In the genomic region with DNA sequence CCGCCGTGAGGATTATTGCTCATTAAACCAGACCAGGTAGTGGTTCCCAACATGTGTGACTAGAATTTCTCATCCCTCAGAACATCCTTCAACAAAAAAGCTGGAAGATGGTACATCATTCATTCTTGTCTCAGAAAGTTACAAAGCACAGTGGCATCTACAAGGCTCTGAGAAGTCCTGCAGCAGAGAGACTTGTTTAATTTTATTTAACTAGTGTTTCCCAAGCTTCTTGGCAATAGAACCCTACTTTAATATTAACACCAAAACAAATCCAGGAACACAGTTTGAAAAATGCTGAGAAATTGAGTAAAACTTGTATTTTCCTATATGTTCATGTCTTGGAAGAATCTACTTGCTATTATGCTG, we compare ENCODE assay signal across 16 cellular contexts. TPM values are rescaled to one million over a fixed set of nuclear protein-coding genes. Genes with fewer than 3 reads are reported as not detected.
DNase-seq lines count a peak whose midpoint lies in the region; ATAC-seq and TF ChIP-seq lines count a peak whose summit lies in the region.
"Had no signal": no experiment of that assay in that cellular context is flagged by ENCODE, and none has a peak within 500 bp of the region (broad histone marks: within the 10 kb centered on the region; RNA-seq: fewer than 3 reads in every experiment).

No MANE protein-coding gene starts in this region.

- peaks cover 58% of the 10 kb centered on the region for H3K4me1 ChIP-seq in Karpas-422 (ENCODE audit: low read length)
- H3K4me1 ChIP-seq in neutrophil (ENCODE audit: control insufficient read depth in 1 of 2, insufficient read depth in 1 of 2, low read depth in 1 of 2, low read length in 1 of 2): peaks cover 59 to 71% of the 10 kb centered on the region in 2 experiments
- peaks cover 0 to 13% (median 6%) of the 10 kb centered on the region in 4 donors for H3K4me1 ChIP-seq in tibial artery

- CTCF ChIA-PET in activated CD8-positive, alpha-beta memory T cell treated with anti-CD3 and anti-CD28 coated beads, Interleukin-2, amount 10 ng/mL, durations not matched to agents 7 days and 5 days (lab: Charles Lee): interaction anchor here (1.2 to 2.5 kb wide), 3 partner anchors 27 to 54 kb away, joined by 3 to 13 read pairs (median 4); a partner anchor contains a TSS
- CTCF ChIA-PET in activated CD8-positive, alpha-beta T cell treated with anti-CD3 and anti-CD28 coated beads, Interleukin-2, amount 10 ng/mL, durations not matched to agents 7 days and 5 days (lab: Charles Lee): no interaction called here

- no peak overlapping the region for H3K9ac ChIP-seq in Karpas-422 (ENCODE audit: low read length)
- H3K9ac ChIP-seq: GM23248 had no signal

- H3K27ac Mint-ChIP-seq in activated CD8-positive, alpha-beta memory T cell treated with anti-CD3 and anti-CD28 coated beads, Interleukin-2, amount 10 ng/mL, durations not matched to agents 7 days and 5 days: peak overlapping the region; percentile 52
- H3K27ac Mint-ChIP-seq in activated CD8-positive, alpha-beta T cell treated with anti-CD3 and anti-CD28 coated beads, Interleukin-2, amount 10 ng/mL, durations not matched to agents 7 days and 5 days: peak overlapping the region; percentile 71

- TF ChIP-seq CTCF in neutrophil (IDR thresholded peaks at IDR 0.05) (no peak), tibial artery (IDR thresholded peaks at IDR 0.05) (no peak)

- no peaks in the 10 kb centered on the region for H3K27me3 Mint-ChIP-seq in activated CD8-positive, alpha-beta memory T cell treated with anti-CD3 and anti-CD28 coated beads, Interleukin-2, amount 10 ng/mL, durations not matched to agents 7 days and 5 days
- no peaks in the 10 kb centered on the region for H3K27me3 Mint-ChIP-seq in activated CD8-positive, alpha-beta T cell treated with anti-CD3 and anti-CD28 coated beads, Interleukin-2, amount 10 ng/mL, durations not matched to agents 7 days and 5 days (ENCODE audit: low read depth)

- no peak overlapping the region for H2AFZ ChIP-seq in Karpas-422 (ENCODE audit: low read length)
- H2AFZ ChIP-seq: GM23248 had no signal

- no peaks in the 10 kb centered on the region for H3K9me2 ChIP-seq in Karpas-422 (replicated peaks; ENCODE audit: insufficient read depth, low read length)

- ATAC-seq in activated CD8-positive, alpha-beta memory T cell treated with anti-CD3 and anti-CD28 coated beads, Interleukin-2, amount 10 ng/mL, durations not matched to agents 7 days and 5 days: no peak
- ATAC-seq in activated CD8-positive, alpha-beta T cell treated with anti-CD3 and anti-CD28 coated beads, Interleukin-2, amount 10 ng/mL, durations not matched to agents 7 days and 5 days: no peak
- ATAC-seq: HCT116 had no signal

- POLR2A ChIA-PET in activated CD8-positive, alpha-beta T cell treated with anti-CD3 and anti-CD28 coated beads, Interleukin-2, amount 10 ng/mL, durations not matched to agents 7 days and 5 days (lab: Charles Lee): interaction anchor here (1.2 kb wide), 1 partner anchor 23 kb away, joined by 3 read pairs; no protein-coding TSS in a partner anchor

- peak overlapping the region; percentile 1 for H3K4me3 Mint-ChIP-seq in activated CD8-positive, alpha-beta memory T cell treated with anti-CD3 and anti-CD28 coated beads, Interleukin-2, amount 10 ng/mL, durations not matched to agents 7 days and 5 days
- peak overlapping the region; percentile 16 for H3K4me3 Mint-ChIP-seq in activated CD8-positive, alpha-beta T cell treated with anti-CD3 and anti-CD28 coated beads, Interleukin-2, amount 10 ng/mL, durations not matched to agents 7 days and 5 days

- H3K4me3 ChIP-seq in Karpas-422 (ENCODE audit: low read length) (no peak overlapping the region), neutrophil (ENCODE audit: low read depth in 1 of 2, low read length in 1 of 2) (no peak overlapping the region), tibial artery (no peak overlapping the region)
- H3K4me3 ChIP-seq: GM23248, Peyer's patch had no signal

- H3K27ac ChIP-seq in Karpas-422 (ENCODE audit: low read length) (peak overlapping the region; percentile 13; the same call in 1 of the 2 replicates), neutrophil (peak overlapping the region; percentile 95), tibial artery (no peak overlapping the region)
- H3K27ac ChIP-seq: GM23248, Peyer's patch had no signal

- no peak overlapping the region for H3K4me2 ChIP-seq in Karpas-422 (ENCODE audit: low read depth, low read length, poor library complexity, severe bottlenecking)

- intact Hi-C loops in tibial artery (cut with DNase I; ENCODE audit: low total_unique reads): no loop called here

- no peaks in the 10 kb centered on the region for H3K27me3 ChIP-seq in Karpas-422 (ENCODE audit: low read length)
- no peaks in the 10 kb centered on the region for H3K27me3 ChIP-seq in neutrophil
- no peaks in the 10 kb centered on the region for H3K27me3 ChIP-seq in tibial artery
- H3K27me3 ChIP-seq: Peyer's patch had no signal

- no peaks in the 10 kb centered on the region for H3K9me3 Mint-ChIP-seq in activated CD8-positive, alpha-beta memory T cell treated with anti-CD3 and anti-CD28 coated beads, Interleukin-2, amount 10 ng/mL, durations not matched to agents 7 days and 5 days (ENCODE audit: low read depth)
- H3K9me3 Mint-ChIP-seq in activated CD8-positive, alpha-beta T cell treated with anti-CD3 and anti-CD28 coated beads, Interleukin-2, amount 10 ng/mL, durations not matched to agents 7 days and 5 days (ENCODE audit: insufficient read depth): no peaks in the 10 kb centered on the region

- H3K36me3 Mint-ChIP-seq in activated CD8-positive, alpha-beta memory T cell treated with anti-CD3 and anti-CD28 coated beads, Interleukin-2, amount 10 ng/mL, durations not matched to agents 7 days and 5 days: peaks cover 17% of the 10 kb centered on the region
- peaks cover 52% of the 10 kb centered on the region for H3K36me3 Mint-ChIP-seq in activated CD8-positive, alpha-beta T cell treated with anti-CD3 and anti-CD28 coated beads, Interleukin-2, amount 10 ng/mL, durations not matched to agents 7 days and 5 days (ENCODE audit: low read depth)

- no peaks in the 10 kb centered on the region for H4K20me1 ChIP-seq in Karpas-422 (ENCODE audit: insufficient read depth, low read depth, low read length)

- H3K4me1 Mint-ChIP-seq in activated CD8-positive, alpha-beta memory T cell treated with anti-CD3 and anti-CD28 coated beads, Interleukin-2, amount 10 ng/mL, durations not matched to agents 7 days and 5 days: peaks cover 70% of the 10 kb centered on the region
- H3K4me1 Mint-ChIP-seq in activated CD8-positive, alpha-beta T cell treated with anti-CD3 and anti-CD28 coated beads, Interleukin-2, amount 10 ng/mL, durations not matched to agents 7 days and 5 days (ENCODE audit: low read depth): peaks cover 74% of the 10 kb centered on the region

- no peak for DNase-seq in activated CD8-positive, alpha-beta memory T cell treated with anti-CD3 and anti-CD28 coated beads, Interleukin-2, amount 10 ng/mL, durations not matched to agents 7 days and 5 days
- no peak for DNase-seq in activated CD8-positive, alpha-beta memory T cell treated with anti-CD3 and anti-CD28 coated beads, Interleukin-2, amount 50 U/mL, for 48 hours
- no peak for DNase-seq in Karpas-422
- DNase-seq in activated CD8-positive, alpha-beta T cell treated with anti-CD3 and anti-CD28 coated beads, Interleukin-2, amount 10 ng/mL, durations not matched to agents 7 days and 5 days: no peak
- no peak for DNase-seq in mesenteric fat pad (ENCODE audit: low spot score)
- no peak for DNase-seq in stimulated activated CD4-positive, alpha-beta T cell treated with anti-CD3 and anti-CD28 coated beads, Interleukin-4, amount 100 ng/mL, for 24 hours
- DNase-seq in tibial artery: no peak
- DNase-seq: GM23248, IMR-90, NCI-H1092, NCI-H2107, NCI-H226, NCI-H748 treated with DMSO at 0.1 percent for 48 hours, Peyer's patch had no signal

- H3K79me2 ChIP-seq in Karpas-422 (ENCODE audit: low read length): no peaks in the 10 kb centered on the region

- no peaks in the 10 kb centered on the region for H3K9me3 ChIP-seq in Karpas-422 (ENCODE audit: low read length)
- H3K9me3 ChIP-seq in neutrophil: no peaks in the 10 kb centered on the region
- H3K9me3 ChIP-seq in tibial artery: no peaks in the 10 kb centered on the region
- H3K9me3 ChIP-seq: Peyer's patch had no signal

- H3K36me3 ChIP-seq in Karpas-422 (ENCODE audit: insufficient read depth, low read length) (no peaks in the 10 kb centered on the region), neutrophil (peaks cover 47% of the 10 kb centered on the region), tibial artery (no peaks in the 10 kb centered on the region)
- H3K36me3 ChIP-seq: Peyer's patch had no signal

RNA-seq across cellular contexts. Expression of a gene that starts 54.8 kb away (rescaled TPM):
- 10 to 100 TPM; 10.4 to 13.1 TPM for total RNA-seq in activated CD8-positive, alpha-beta memory T cell treated with anti-CD3 and anti-CD28 coated beads, Interleukin-2, amount 10 ng/mL, durations not matched to agents 7 days and 5 days
- total RNA-seq in Karpas-422 (2014; rRNA removed; shearing (Covaris generic); ENCODE audit: low replicate concordance): 7.9 and 11.9 TPM in 2 replicates
- 10 to 100 TPM; 43.8 to 45.6 TPM for total RNA-seq in activated CD8-positive, alpha-beta T cell treated with anti-CD3 and anti-CD28 coated beads, Interleukin-2, amount 10 ng/mL, durations not matched to agents 7 days and 5 days
- total RNA-seq in mesenteric fat pad: 8.9 TPM

Comparison
In these comparisons a context has a peak if more than half of its experiments do, and no peak if none do; other contexts are left out.
1. H3K27ac ChIP-seq: peak in Karpas-422 (single experiment) and neutrophil (single experiment); none in tibial artery (0 of 2).